ENCODE assay signal across 8 cellular contexts in genomic region chr18:9613550-9614400, GRCh38.
DNase-seq lines count a peak whose midpoint lies in the region; ATAC-seq and TF ChIP-seq lines count a peak whose summit lies in the region.

No MANE protein-coding gene starts in this region.

- H3K9me3 ChIP-seq in mucosa of rectum (ENCODE audit: control insufficient read depth in 2 of 2, low read length in 2 of 2) = no peaks in the 10 kb centered on the region

- peak; percentile 3 for TF ChIP-seq POLR2A in erythroblast (IDR thresholded peaks at IDR 0.05; ENCODE audit: low read length)

- H3K27ac Mint-ChIP-seq in stimulated activated memory B cell treated with anti-CD40 and anti-IgM and Interleukin-4, amounts not matched to agents 10 μg/mL and 1 μg/mL and 100 μg/mL, for 72 hours = peak overlapping the region; percentile 86

- no peaks in the 10 kb centered on the region for H3K27me3 Mint-ChIP-seq in stimulated activated memory B cell treated with anti-CD40 and anti-IgM and Interleukin-4, amounts not matched to agents 10 μg/mL and 1 μg/mL and 100 μg/mL, for 72 hours

- peaks cover 14% of the 10 kb centered on the region in 2 donors for H3K4me1 ChIP-seq in mucosa of rectum (ENCODE audit: control insufficient read depth in 2 of 2, insufficient read depth in 2 of 2, low read length in 2 of 2)

- ATAC-seq in GM18517 (IDR thresholded peaks at IDR 0.05; ENCODE audit: unreplicated experiment) = peak; percentile 14
- peak; percentile 26 for ATAC-seq in HG03039 (IDR thresholded peaks at IDR 0.05; ENCODE audit: unreplicated experiment)
- ATAC-seq in stimulated activated memory B cell treated with anti-CD40 and anti-IgM and Interleukin-4, amounts not matched to agents 10 μg/mL and 1 μg/mL and 100 μg/mL, for 72 hours = peak; percentile 65

- H3K4me3 Mint-ChIP-seq in stimulated activated memory B cell treated with anti-CD40 and anti-IgM and Interleukin-4, amounts not matched to agents 10 μg/mL and 1 μg/mL and 100 μg/mL, for 72 hours = peak overlapping the region; percentile 94

- H3K4me1 Mint-ChIP-seq in stimulated activated memory B cell treated with anti-CD40 and anti-IgM and Interleukin-4, amounts not matched to agents 10 μg/mL and 1 μg/mL and 100 μg/mL, for 72 hours = peaks cover 47% of the 10 kb centered on the region

- H3K27me3 ChIP-seq in mucosa of rectum (ENCODE audit: control insufficient read depth in 2 of 2, insufficient read depth in 2 of 2, low read length in 2 of 2) = no peaks in the 10 kb centered on the region

- in situ Hi-C loops in ACHN (cut with HindIII; ENCODE audit: low pct_ligation_motif_present, low pct_unique_long_range_greater_than_20kb, low sequenced_read_pairs) = no loop called here

- DNase-seq in ACHN (peak; percentile 56), NCI-H774 (lab: John Stamatoyannopoulos, UW) (peak; percentile 15), erythroblast (lab: John Stamatoyannopoulos, UW) (peak; percentile 81 to 85)
- peak; percentile 59 for DNase-seq in activated T-cell treated with anti-CD3 and anti-CD28 coated beads, Interleukin-2, amount 50 U/mL, for 1 hour

- peaks cover 0 to 3% of the 10 kb centered on the region in 2 donors for H3K36me3 ChIP-seq in mucosa of rectum (ENCODE audit: control insufficient read depth in 2 of 2, insufficient read depth in 2 of 2, low read length in 2 of 2)

- H3K36me3 Mint-ChIP-seq in stimulated activated memory B cell treated with anti-CD40 and anti-IgM and Interleukin-4, amounts not matched to agents 10 μg/mL and 1 μg/mL and 100 μg/mL, for 72 hours = peaks cover 15% of the 10 kb centered on the region

- no peaks in the 10 kb centered on the region for H3K9me3 Mint-ChIP-seq in stimulated activated memory B cell treated with anti-CD40 and anti-IgM and Interleukin-4, amounts not matched to agents 10 μg/mL and 1 μg/mL and 100 μg/mL, for 72 hours

- H3K4me3 ChIP-seq in mucosa of rectum (ENCODE audit: low read length in 2 of 2) = peak overlapping the region; percentile 84 to 88

- peak overlapping the region; percentile 90 for H3K9ac ChIP-seq in mucosa of rectum (ENCODE audit: low read depth in 1 of 2, low read length in 2 of 2)

- H3K27ac ChIP-seq in mucosa of rectum (ENCODE audit: low read depth in 2 of 2, low read length in 2 of 2) = peak overlapping the region; percentile 91 to 93

Comparison
In these comparisons a context has a peak if more than half of its experiments do, and no peak if none do; other contexts are left out.
1. Peak in every context shown above with its lines: DNase-seq, ATAC-seq, H3K4me3 ChIP-seq and H3K27ac ChIP-seq.
2. DNase-seq: peak in every context shown above with its lines; median percentile 83 in erythroblast; 59 in activated T-cell treated with anti-CD3 and anti-CD28 coated beads, Interleukin-2, amount 50 U/mL, for 1 hour; 56 in ACHN; 15 in NCI-H774.
3. ATAC-seq: peak in every context shown above with its lines; median percentile 65 in stimulated activated memory B cell treated with anti-CD40 and anti-IgM and Interleukin-4, amounts not matched to agents 10 μg/mL and 1 μg/mL and 100 μg/mL, for 72 hours; 26 in HG03039; 14 in GM18517.